Comparison of ENCODE assay signal across 24 cellular contexts in genomic region chr7:22397981-22398380, GRCh38. TPM values are rescaled to one million over a fixed set of nuclear protein-coding genes. Genes with fewer than 3 reads are reported as not detected.
DNase-seq lines count a peak whose midpoint lies in the region; ATAC-seq, FAIRE-seq and TF ChIP-seq lines count a peak whose summit lies in the region.
"Had no signal": no experiment of that assay in that cellular context is flagged by ENCODE, and none has a peak within 500 bp of the region (broad histone marks: within the 10 kb centered on the region; RNA-seq: fewer than 3 reads in every experiment).

No MANE protein-coding gene starts in this region.

- CTCF ChIA-PET in CD8-positive, alpha-beta T cell (lab: Charles Lee) = no interaction called here

- no peaks in the 10 kb centered on the region for H3K36me3 ChIP-seq in GM23248 (ENCODE audit: low read depth)
- no peaks in the 10 kb centered on the region for H3K36me3 ChIP-seq in CD8-positive, alpha-beta T cell (ENCODE audit: insufficient read depth, low read length)
- H3K36me3 ChIP-seq: neutrophil, uterus had no signal

- peaks cover 19% of the 10 kb centered on the region; the same call in 1 of the 2 replicates for H3K4me1 ChIP-seq in GM23248 (ENCODE audit: insufficient read depth)
- H3K4me1 ChIP-seq in CD8-positive, alpha-beta T cell (ENCODE audit: insufficient read depth, low read length) = peaks cover 5% of the 10 kb centered on the region
- H3K4me1 ChIP-seq: uterus had no signal

- no peak overlapping the region for H3K9ac ChIP-seq in GM23248

- FAIRE-seq in D721Med (lab: Jason Lieb, UNC) = peak; percentile 44

- ATAC-seq in CD8-positive, alpha-beta T cell = no peak
- ATAC-seq in GM21447 (IDR thresholded peaks at IDR 0.05; ENCODE audit: unreplicated experiment) = no peak
- ATAC-seq: esophagus mucosa; stimulated activated memory B cell treated with anti-CD40 and anti-IgM and Interleukin-4, amounts not matched to agents 10 μg/mL and 1 μg/mL and 100 μg/mL, for 72 hours had no signal

- no peaks in the 10 kb centered on the region for H3K79me2 ChIP-seq in GM23248 (ENCODE audit: insufficient read depth)

- peaks cover 14% of the 10 kb centered on the region for H3K4me1 Mint-ChIP-seq in CD8-positive, alpha-beta T cell (ENCODE audit: low read depth)

- H3K27me3 Mint-ChIP-seq in CD8-positive, alpha-beta T cell (ENCODE audit: low read depth) = no peaks in the 10 kb centered on the region
- H3K27me3 Mint-ChIP-seq: activated naive CD8-positive, alpha-beta T cell; CD4-positive, CD25-positive, alpha-beta regulatory T cell had no signal

- H3K36me3 Mint-ChIP-seq in CD8-positive, alpha-beta T cell = no peaks in the 10 kb centered on the region
- H3K36me3 Mint-ChIP-seq: activated naive CD8-positive, alpha-beta T cell; CD4-positive, CD25-positive, alpha-beta regulatory T cell; stimulated activated memory B cell treated with anti-CD40 and anti-IgM and Interleukin-4, amounts not matched to agents 10 μg/mL and 1 μg/mL and 100 μg/mL, for 72 hours had no signal

- in situ Hi-C loops in GM23248 (cut with MboI) = no loop called here

- H2AFZ ChIP-seq in GM23248 = no peak overlapping the region

- H4K20me1 ChIP-seq in GM23248 (ENCODE audit: insufficient read depth) = no peaks in the 10 kb centered on the region

- no peaks in the 10 kb centered on the region for H3K9me2 ChIP-seq in GM23248 (ENCODE audit: insufficient read depth)

- no peaks in the 10 kb centered on the region for H3K9me3 ChIP-seq in GM23248 (ENCODE audit: low read depth)
- no peaks in the 10 kb centered on the region for H3K9me3 ChIP-seq in CD8-positive, alpha-beta T cell (ENCODE audit: low read length)
- H3K9me3 ChIP-seq: neutrophil, uterus had no signal

- DNase-seq in D721Med (ENCODE audit: insufficient read length, low spot score) (no peak), GM23248 (peak; percentile 28), NCI-H82 (lab: John Stamatoyannopoulos, UW) (peak; percentile 77), fibroblast of mammary gland (ENCODE audit: low read depth) (peak; percentile 25), DMS53 (lab: John Stamatoyannopoulos, UW) (no peak)
- DNase-seq in CD8-positive, alpha-beta T cell = no peak
- DNase-seq: activated B cell treated with CpG ODN at 0.5 μM for 24 hours; activated CD4-positive, alpha-beta T cell treated with anti-CD3 and anti-CD28 coated beads, Interleukin-2, amount 50 U/mL, for 4 hours; activated CD8-positive, alpha-beta memory T cell treated with anti-CD3 and anti-CD28 coated beads, Interleukin-2, amount 50 U/mL, for 4 hours; CD4-positive, CD25-positive, alpha-beta regulatory T cell; DND-41; effector CD4-positive, alpha-beta T cell; GOT3; NCI-H1694 treated with DMSO at 0.1 percent for 48 hours; stimulated activated CD4-positive, alpha-beta T cell treated with anti-CD3 and anti-CD28 coated beads, Interleukin-2, amount 100 ng/mL, for 24 hours; T-helper 9 cell; uterus had no signal

- H3K4me3 ChIP-seq in GM23248 = no peak overlapping the region
- H3K4me3 ChIP-seq in fibroblast of mammary gland (ENCODE audit: control insufficient read depth, low read depth, low read length) = no peak overlapping the region
- H3K4me3 ChIP-seq in CD8-positive, alpha-beta T cell (ENCODE audit: low read depth, low read length) = no peak overlapping the region
- H3K4me3 ChIP-seq: skin epidermis, uterus had no signal

- intact Hi-C loops in CD8-positive, alpha-beta T cell (cut with DNase I, micrococcal nuclease) = no loop called here

- POLR2A ChIA-PET in CD8-positive, alpha-beta T cell (lab: Charles Lee) = no interaction called here

- no peaks in the 10 kb centered on the region for H3K27me3 ChIP-seq in GM23248 (replicated peaks; ENCODE audit: insufficient read depth)
- no peaks in the 10 kb centered on the region for H3K27me3 ChIP-seq in CD8-positive, alpha-beta T cell (ENCODE audit: insufficient read depth, low read length)
- H3K27me3 ChIP-seq: neutrophil, uterus had no signal

- H3F3A ChIP-seq in GM23248 (ENCODE audit: insufficient read depth) = no peaks in the 10 kb centered on the region

- H3K27ac ChIP-seq in GM23248 = no peak overlapping the region
- no peak overlapping the region for H3K27ac ChIP-seq in CD8-positive, alpha-beta T cell (ENCODE audit: low read depth, low read length)
- H3K27ac ChIP-seq: neutrophil, skin epidermis, uterus had no signal

- H3K9me3 Mint-ChIP-seq in CD8-positive, alpha-beta T cell = no peaks in the 10 kb centered on the region
- H3K9me3 Mint-ChIP-seq: activated T-helper 2 cell treated with anti-CD3 and anti-CD28 coated beads, Interferon-gamma antibody, Interleukin-2, Interleukin-4, amounts not matched to agents 10 μg/mL and 5 μg/mL and 100 μg/mL, durations not matched to agents 14 hours and 24 hours and 36 hours; stimulated activated memory B cell treated with anti-CD40 and anti-IgM and Interleukin-4, amounts not matched to agents 10 μg/mL and 1 μg/mL and 100 μg/mL, for 72 hours had no signal

- H3K4me2 ChIP-seq in GM23248 (ENCODE audit: unreplicated experiment) = no peak overlapping the region

- H3K27ac Mint-ChIP-seq in CD8-positive, alpha-beta T cell = no peak overlapping the region
- H3K27ac Mint-ChIP-seq: activated B cell treated with CpG ODN at 0.5 μM for 24 hours; activated naive CD8-positive, alpha-beta T cell; activated T-helper 2 cell treated with anti-CD3 and anti-CD28 coated beads, Interferon-gamma antibody, Interleukin-2, Interleukin-4, amounts not matched to agents 10 μg/mL and 5 μg/mL and 100 μg/mL, durations not matched to agents 14 hours and 24 hours and 36 hours; CD4-positive, CD25-positive, alpha-beta regulatory T cell; stimulated activated memory B cell treated with anti-CD40 and anti-IgM and Interleukin-4, amounts not matched to agents 10 μg/mL and 1 μg/mL and 100 μg/mL, for 72 hours had no signal

- WGBS in GM23248 (ENCODE audit: low coverage in 1 of 2, low lambda C conversion rate in 2 of 2, missing lambda C conversion rate in 2 of 2), 2 experiments = 50 to 55% methylated on average over 5 of the region's 5 CpGs

- TF ChIP-seq CTCF in D721Med (IDR thresholded peaks at IDR 0.05; ENCODE audit: insufficient read depth, missing control alignments) (no peak), fibroblast of mammary gland (conservative IDR thresholded peaks at IDR 0.05; ENCODE audit: control insufficient read depth, insufficient read depth, low read depth, low read length) (no peak)
- no peak for TF ChIP-seq CTCF in CD8-positive, alpha-beta T cell (IDR thresholded peaks at IDR 0.05)

- no peak overlapping the region for H3K4me3 Mint-ChIP-seq in CD8-positive, alpha-beta T cell
- H3K4me3 Mint-ChIP-seq: activated B cell treated with CpG ODN at 0.5 μM for 24 hours; activated naive CD8-positive, alpha-beta T cell; CD4-positive, CD25-positive, alpha-beta regulatory T cell; stimulated activated memory B cell treated with anti-CD40 and anti-IgM and Interleukin-4, amounts not matched to agents 10 μg/mL and 1 μg/mL and 100 μg/mL, for 72 hours had no signal

RNA-seq across cellular contexts. Expression of gene RAPGEF5, which starts 41.0 kb away (rescaled TPM):
- total RNA-seq in GM23248 (2014; rRNA removed; shearing (Covaris generic)) = 0.86 and 1.0 TPM in 2 replicates
- 0.11 and 0.32 TPM in 2 replicates for polyA plus RNA-seq in GM23248 (2016; fragmentation: Nextera tagmentation; extraction: Ambion mirVana)
- total RNA-seq in CD8-positive, alpha-beta T cell = under 1 TPM; 0.71 to 0.72 TPM
- total RNA-seq: CD4-positive, CD25-positive, alpha-beta regulatory T cell had no signal
- polyA plus RNA-seq: CD4-positive, CD25-positive, alpha-beta regulatory T cell had no signal

Comparison
In these comparisons a context has a peak if more than half of its experiments do, and no peak if none do; other contexts are left out.
1. DNase-seq: peak in GM23248 (single experiment), NCI-H82 (single experiment) and fibroblast of mammary gland (single experiment); none in D721Med (single experiment), CD8-positive, alpha-beta T cell (0 of 7) and DMS53 (single experiment).